17 cellular contexts compared by ENCODE assay signal in the genomic region with DNA sequence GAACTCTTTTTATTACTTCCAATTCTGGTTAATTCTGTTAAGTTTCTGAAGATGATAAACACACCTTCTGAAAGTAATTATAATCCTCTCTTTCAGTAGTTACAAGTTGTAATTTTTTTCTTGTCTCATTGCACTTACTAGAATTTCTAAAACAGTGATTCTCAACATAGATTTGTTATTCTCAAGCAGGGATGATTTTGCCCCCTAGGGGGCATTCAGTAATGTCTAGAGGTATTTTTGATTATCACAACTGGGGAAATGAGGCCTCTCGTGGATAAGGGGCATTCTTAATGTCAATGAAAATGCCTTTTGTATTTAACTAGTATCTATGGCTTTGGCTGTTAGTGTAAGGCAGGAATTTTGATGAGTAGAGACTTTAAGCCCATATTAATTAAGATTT. TPM values are rescaled to one million over a fixed set of nuclear protein-coding genes. Genes with fewer than 3 reads are reported as not detected.
DNase-seq lines count a peak whose midpoint lies in the region; ATAC-seq, FAIRE-seq and TF ChIP-seq lines count a peak whose summit lies in the region.
"Had no signal": no experiment of that assay in that cellular context is flagged by ENCODE, and none has a peak within 500 bp of the region (broad histone marks: within the 10 kb centered on the region; RNA-seq: fewer than 3 reads in every experiment).

No MANE protein-coding gene starts in this region.

- no TSS peak for BruUV-seq in OCI-LY7 (replicated peaks; lab: Mats Ljungman, UMichigan)

- TF ChIP-seq CTCF in A549 (IDR thresholded peaks at IDR 0.05) (0 out of 3 replicates have a peak, but pooled peaks have one; percentile 11), GM12872 (IDR thresholded peaks at IDR 0.05; ENCODE audit: insufficient read depth, low read depth, low read length) (peak; percentile 12; the same call in 1 of the 3 replicates), OCI-LY7 (conservative IDR thresholded peaks at IDR 0.05; ENCODE audit: low read length) (peak; percentile 80), epithelial cell of proximal tubule (conservative IDR thresholded peaks at IDR 0.05; ENCODE audit: low read depth, low read length) (peak; percentile 29)

- H3K4me1 Mint-ChIP-seq in T-cell, result no peaks in the 10 kb centered on the region

- H3K79me2 ChIP-seq in OCI-LY7 (ENCODE audit: insufficient read depth, low read depth, low read length), result no peaks in the 10 kb centered on the region

- H3K4me1 ChIP-seq in A549 (no peaks in the 10 kb centered on the region), OCI-LY7 (ENCODE audit: insufficient read depth, low read length, poor library complexity, severe bottlenecking) (no peaks in the 10 kb centered on the region)

- no peaks in the 10 kb centered on the region for H3K9me2 ChIP-seq in OCI-LY7 (ENCODE audit: insufficient read depth, low read length)

- POLR2A ChIA-PET in A549 (lab: Yijun Ruan, JAX), result no interaction called here
- POLR2A ChIA-PET in OCI-LY7 (lab: Charles Lee), result interaction anchor here (0.6 to 1.5 kb wide), 2 partner anchors 11 to 54 kb away, joined by 4 read pairs; no protein-coding TSS in a partner anchor
- POLR2A ChIA-PET in T-cell (lab: Charles Lee), result no interaction called here

- TF ChIP-seq POLR2A in A549 (IDR thresholded peaks at IDR 0.05; ENCODE audit: low read length), result no peak

- H3K36me3 ChIP-seq in OCI-LY7 (ENCODE audit: insufficient read depth, low read length), result no peaks in the 10 kb centered on the region

- no peak for DNase-seq in A549 (ENCODE audit: low read depth in 1 of 2, low spot score in 1 of 2)
- peak; percentile 41 for DNase-seq in OCI-LY7 (ENCODE audit: low spot score)
- no peak for DNase-seq in epithelial cell of proximal tubule (ENCODE audit: low read depth)
- DNase-seq in OCI-M2 (lab: John Stamatoyannopoulos, UW; ENCODE audit: unreplicated experiment), result no peak
- DNase-seq in T-cell, result no peak
- no peak for DNase-seq in left lobe of liver (ENCODE audit: low spot score)
- no peak for DNase-seq in effector CD4-positive, alpha-beta T cell
- DNase-seq: activated CD4-positive, alpha-beta memory T cell treated with anti-CD3 and anti-CD28 coated beads for 36 hours; activated effector memory CD4-positive, alpha-beta T cell treated with Interleukin-2 at 50 U/mL for 16 hours; NCI-H1048; stimulated activated CD4-positive, alpha-beta T cell treated with anti-CD3 and anti-CD28 coated beads, Interleukin-1b, Interleukin-23, amount 100 ng/mL, for 48 hours; T1000; trophoblast cell had no signal

- WGBS in A549 (ENCODE audit: missing lambda C conversion rate), result 0% methylated on average over 1 of the region's 1 CpG

- CTCF ChIA-PET in A549 (lab: Yijun Ruan, JAX) (interaction anchor here (1.5 kb wide), 1 partner anchor 12 kb away, joined by 3 read pairs; no protein-coding TSS in a partner anchor), OCI-LY7 (lab: Charles Lee; ENCODE audit: unreplicated experiment) (no interaction called here), T-cell (lab: Charles Lee) (no interaction called here)

- peaks cover 0 to 6% (median 4%) of the 10 kb centered on the region in 3 donors for H3K9me3 Mint-ChIP-seq in T-cell

- no peaks in the 10 kb centered on the region for H4K20me1 ChIP-seq in OCI-LY7 (ENCODE audit: insufficient read depth, low read length)

- intact Hi-C loops in OCI-LY7 (cut with micrococcal nuclease; ENCODE audit: unreplicated experiment), result no loop called here

- TF ChIP-seq EP300 in A549 (IDR thresholded peaks at IDR 0.05), result no peak

- no peak overlapping the region for H3K27ac ChIP-seq in A549
- no peak overlapping the region for H3K27ac ChIP-seq in OCI-LY7 (ENCODE audit: low read depth, low read length, poor library complexity, severe bottlenecking)
- H3K27ac ChIP-seq: HL-60 had no signal

- H3K36me3 Mint-ChIP-seq in T-cell, result no peaks in the 10 kb centered on the region
- H3K36me3 Mint-ChIP-seq: activated CD4-positive, alpha-beta memory T cell treated with anti-CD3 and anti-CD28 coated beads for 36 hours had no signal

- TF ChIP-seq RAD21 in A549 (conservative IDR thresholded peaks at IDR 0.05 in 1 of 2, IDR thresholded peaks at IDR 0.05 in 1 of 2), result 0 out of 5 replicates have a peak, but pooled peaks of 1 of the 2 experiments have one; percentile 8

- no peak for FAIRE-seq in A549 (lab: Jason Lieb, UNC)
- FAIRE-seq: GM18507, H1 had no signal

- no peak overlapping the region for H2AFZ ChIP-seq in OCI-LY7 (ENCODE audit: low read length)

- H3K4me3 Mint-ChIP-seq in T-cell, result no peak overlapping the region
- H3K4me3 Mint-ChIP-seq: activated CD4-positive, alpha-beta memory T cell treated with anti-CD3 and anti-CD28 coated beads for 36 hours had no signal

- H3K27me3 Mint-ChIP-seq in T-cell, result peaks cover 9 to 10% of the 10 kb centered on the region in 2 donors

- H3K9me3 ChIP-seq in A549 (no peaks in the 10 kb centered on the region), OCI-LY7 (ENCODE audit: low read length) (peaks cover 10% of the 10 kb centered on the region; the same call in 1 of the 2 replicates)

- H3K4me2 ChIP-seq in A549 (no peak overlapping the region), OCI-LY7 (ENCODE audit: low read length) (no peak overlapping the region)

- no peak overlapping the region for H3K27ac Mint-ChIP-seq in T-cell
- H3K27ac Mint-ChIP-seq: activated CD4-positive, alpha-beta memory T cell treated with anti-CD3 and anti-CD28 coated beads for 36 hours had no signal

- H3K4me3 ChIP-seq in A549 (no peak overlapping the region), OCI-LY7 (ENCODE audit: low read depth, low read length, poor library complexity, severe bottlenecking) (no peak overlapping the region), epithelial cell of proximal tubule (ENCODE audit: low read depth, low read length) (no peak overlapping the region)

- ATAC-seq in A549 (no peak), T-cell (replicated peaks in 1 of 4) (no peak), left lobe of liver (no peak)

TF ChIP-seq in A549, 52 proteins besides CTCF, POLR2A, EP300 and RAD21:
- TF ChIP-seq HOXA7 (CRISPR knock-in tag; IDR thresholded peaks at IDR 0.05), result no peak
- no peak for TF ChIP-seq ZNF302 (CRISPR knock-in tag; IDR thresholded peaks at IDR 0.05)

RNA-seq across cellular contexts. Expression of a gene that starts 39.4 kb away (rescaled TPM):
- polyA plus RNA-seq in A549 (2011; rRNA removed) (0.04 TPM in 1 of 2 replicates, not detected in the other), A549 (2017; fragmentation: RNase III; extraction: RNeasy Plus Mini Kit Qiagen cat#74134 plus additional on column Dnase treatment) (not detected in 3 replicates)
- polyA plus RNA-seq in A549 (2012; cell fraction: cytosol; rRNA removed), result 0.01 TPM in 1 of 2 replicates, not detected in the other
- polyA plus RNA-seq in A549 (2012; cell fraction: nucleus; rRNA removed), result 0.02 and 0.04 TPM in 2 replicates
- not detected in 2 replicates for polyA minus RNA-seq in A549 (2011; rRNA and poly(A)+ RNA removed)
- total RNA-seq in OCI-LY7 (2014; rRNA removed; shearing (Covaris generic)), result not detected in 2 replicates
- total RNA-seq in OCI-LY7 (2022) (not detected in 2 replicates), epithelial cell of proximal tubule (0.12 TPM in 1 of 2 replicates, not detected in the other), T-cell (under 1 TPM; 0.23 to 0.56 (median 0.32) TPM), left lobe of liver (35.3 TPM)
- total RNA-seq: activated CD4-positive, alpha-beta memory T cell treated with anti-CD3 and anti-CD28 coated beads for 36 hours had no signal

Comparison
In these comparisons a context has a peak if more than half of its experiments do, and no peak if none do; other contexts are left out.
1. CTCF ChIP-seq: peak in every context shown above with its lines; median percentile 80 in OCI-LY7; 29 in epithelial cell of proximal tubule; 12 in GM12872; 11 in A549.
2. RNA of a gene that starts 39.4 kb away (total RNA-seq): 35.3 TPM in left lobe of liver (single experiment); 0.23 to 0.56 TPM in T-cell, 0.12 TPM in epithelial cell of proximal tubule and not detected in OCI-LY7; every median in the first group is over 10 times any median in the second.